In genomic region chrX:1448793-1449580, GRCh38 we compare ENCODE assay signal across 14 cellular contexts. TPM values are rescaled to one million over a fixed set of nuclear protein-coding genes. Genes with fewer than 3 reads are reported as not detected.
A peak's percentile ranks its signal among the peaks of the same experiment; 100 is the strongest.
DNase-seq lines count a peak whose midpoint lies in the region; ATAC-seq and TF ChIP-seq lines count a peak whose summit lies in the region.
"Had no signal": no experiment of that assay in that cellular context is flagged by ENCODE, and none has a peak within 500 bp of the region (broad histone marks: within the 10 kb centered on the region; RNA-seq: fewer than 3 reads in every experiment).

No MANE protein-coding gene starts in this region.

- H3K36me3 Mint-ChIP-seq in CD4-positive, CD25-positive, alpha-beta regulatory T cell, result peaks cover 38% of the 10 kb centered on the region
- H3K36me3 Mint-ChIP-seq in H9 (ENCODE audit: insufficient read depth in 1 of 3, low read depth in 3 of 3) (peaks cover 57 to 63% (median 59%) of the 10 kb centered on the region in 3 experiments), T-cell (peaks cover 45% of the 10 kb centered on the region)
- H3K36me3 Mint-ChIP-seq in dendritic cell treated with granulocyte-macrophage colony-stimulating factor and Interleukin-4, amounts not matched to agents 40 ng/mL and 50 ng/mL, for 4 days (ENCODE audit: low read depth), result peaks cover 64% of the 10 kb centered on the region

- H3K23me2 ChIP-seq in H9 (ENCODE audit: insufficient read length, low read depth, low read length, poor library complexity, severe bottlenecking), result no peaks in the 10 kb centered on the region

- TF ChIP-seq CTCF in H9 (conservative IDR thresholded peaks at IDR 0.05) (no peak), osteoblast (IDR thresholded peaks at IDR 0.05; ENCODE audit: extremely low read depth, low read depth, low read length) (no peak)

- no peak overlapping the region for H3K4ac ChIP-seq in H9 (ENCODE audit: low read depth, low read length)

- no peak for DNase-seq in CD4-positive, CD25-positive, alpha-beta regulatory T cell
- DNase-seq in H9 (peak; percentile 20), osteoblast (ENCODE audit: insufficient read length, low spot score, missing footprints) (peak; percentile 36), NCI-H2227 treated with DMSO at 0.1 percent for 48 hours (lab: John Stamatoyannopoulos, UW) (no peak), T-cell (no peak)
- DNase-seq: effector memory CD4-positive, alpha-beta T cell; HCEC 1CT; NCI-H187; NCI-H774; stimulated activated CD4-positive, alpha-beta T cell treated with anti-CD3 and anti-CD28 coated beads, Interleukin-4, amount 100 ng/mL, for 1 hour; T1000 had no signal

- peaks cover 10 to 35% (median 16%) of the 10 kb centered on the region in 4 donors for H3K4me1 Mint-ChIP-seq in CD4-positive, CD25-positive, alpha-beta regulatory T cell
- H3K4me1 Mint-ChIP-seq in H9, result 0 out of 4 replicates have a peak, but pooled peaks cover 0 to 2% of the 10 kb centered on the region in 2 experiments
- H3K4me1 Mint-ChIP-seq in dendritic cell treated with granulocyte-macrophage colony-stimulating factor and Interleukin-4, amounts not matched to agents 40 ng/mL and 50 ng/mL, for 4 days (ENCODE audit: low read depth), result peaks cover 39% of the 10 kb centered on the region
- peaks cover 12 to 26% (median 24%) of the 10 kb centered on the region in 3 donors for H3K4me1 Mint-ChIP-seq in T-cell

- H3K4me1 ChIP-seq in CD4-positive, CD25-positive, alpha-beta regulatory T cell (ENCODE audit: control insufficient read depth, insufficient read depth, low read length, poor library complexity, severe bottlenecking), result peaks cover 23% of the 10 kb centered on the region
- no peaks in the 10 kb centered on the region for H3K4me1 ChIP-seq in H9 (ENCODE audit: insufficient read depth, low read length)
- H3K4me1 ChIP-seq in osteoblast (ENCODE audit: insufficient read depth, low read length), result no peaks in the 10 kb centered on the region

- no peak overlapping the region for H2BK15ac ChIP-seq in H9 (ENCODE audit: low read depth, low read length)

- H3K18ac ChIP-seq in H9 (ENCODE audit: insufficient read length, low read depth, low read length), result no peak overlapping the region

- no peak overlapping the region for H2AFZ ChIP-seq in H9 (ENCODE audit: low read length)
- no peak overlapping the region for H2AFZ ChIP-seq in osteoblast (ENCODE audit: low read length)

- no peak overlapping the region for H2BK20ac ChIP-seq in H9 (ENCODE audit: low read depth, low read length, poor library complexity, severe bottlenecking)

- H3K4me2 ChIP-seq in H9 (ENCODE audit: insufficient read depth, insufficient read length, low read length), result no peak overlapping the region
- H3K4me2 ChIP-seq in osteoblast (ENCODE audit: insufficient read depth, low read length), result no peak overlapping the region

- H4K20me1 ChIP-seq in H9 (ENCODE audit: control insufficient read depth, insufficient read depth, insufficient read length), result no peaks in the 10 kb centered on the region
- H4K20me1 ChIP-seq in osteoblast (ENCODE audit: insufficient read depth, low read length), result peaks cover 9% of the 10 kb centered on the region

- intact Hi-C loops in dendritic cell treated with granulocyte-macrophage colony-stimulating factor and Interleukin-4, amounts not matched to agents 40 ng/mL and 50 ng/mL, for 4 days (cut with micrococcal nuclease), result no loop called here

- peaks cover 11% of the 10 kb centered on the region for H3K79me1 ChIP-seq in H9 (ENCODE audit: insufficient read depth, low read depth, low read length, poor library complexity, severe bottlenecking)

- peaks cover 4% of the 10 kb centered on the region for H3K27me3 Mint-ChIP-seq in CD4-positive, CD25-positive, alpha-beta regulatory T cell
- no peaks in the 10 kb centered on the region; the same call in none of the 2 replicates for H3K27me3 Mint-ChIP-seq in H9 (ENCODE audit: low read depth)
- H3K27me3 Mint-ChIP-seq in dendritic cell treated with granulocyte-macrophage colony-stimulating factor and Interleukin-4, amounts not matched to agents 40 ng/mL and 50 ng/mL, for 4 days, result no peaks in the 10 kb centered on the region
- H3K27me3 Mint-ChIP-seq in T-cell, result no peaks in the 10 kb centered on the region
- H3K27me3 Mint-ChIP-seq: stimulated activated naive CD8-positive, alpha-beta T cell treated with anti-CD3 and anti-CD28 coated beads, Interleukin-15, Interleukin-2, amounts not matched to agents 100 ng/mL and 50 ng/mL, for 24 hours had no signal

- H2BK12ac ChIP-seq in H9 (ENCODE audit: insufficient read length, low read depth, low read length), result no peak overlapping the region

- no peak for ATAC-seq in CD4-positive, CD25-positive, alpha-beta regulatory T cell (ENCODE audit: low read depth in 2 of 2)
- ATAC-seq in T-cell (replicated peaks in 1 of 4) (no peak), HG02840 (IDR thresholded peaks at IDR 0.05; ENCODE audit: low FRiP score, unreplicated experiment) (no peak)

- no peak overlapping the region for H3K14ac ChIP-seq in H9 (ENCODE audit: insufficient read depth, low read length)

- no peak overlapping the region for H2BK5ac ChIP-seq in H9 (ENCODE audit: insufficient read length, low read length)

- no peak overlapping the region for H4K91ac ChIP-seq in H9 (ENCODE audit: insufficient read length, low read depth, low read length)

- H3K4me3 ChIP-seq in CD4-positive, CD25-positive, alpha-beta regulatory T cell (ENCODE audit: low read depth, low read length), result no peak overlapping the region
- H3K4me3 ChIP-seq in osteoblast (ENCODE audit: insufficient read depth, low read length), result no peak overlapping the region

- no CpG with 5 or more reads among the region's 12 CpGs for WGBS in H9 (ENCODE audit: extremely low coverage, insufficient read length, low lambda C conversion rate)

- H3K27ac ChIP-seq in CD4-positive, CD25-positive, alpha-beta regulatory T cell (ENCODE audit: insufficient read depth, low read length, poor library complexity, severe bottlenecking), result no peak overlapping the region
- H3K27ac ChIP-seq in H9 (ENCODE audit: insufficient read length, low read depth, low read length) (no peak overlapping the region), osteoblast (ENCODE audit: low read depth, low read length) (no peak overlapping the region)

- no peak overlapping the region for H3K9ac ChIP-seq in H9 (ENCODE audit: extremely low read depth, insufficient read length, low read length)

- H3K27me3 ChIP-seq in CD4-positive, CD25-positive, alpha-beta regulatory T cell (ENCODE audit: control insufficient read depth, insufficient read depth, low read length), result no peaks in the 10 kb centered on the region
- H3K27me3 ChIP-seq in H9 (ENCODE audit: insufficient read depth, low read length), result no peaks in the 10 kb centered on the region
- no peaks in the 10 kb centered on the region for H3K27me3 ChIP-seq in osteoblast (ENCODE audit: insufficient read depth, low read length)

- no peak overlapping the region for H4K8ac ChIP-seq in H9 (replicated peaks; ENCODE audit: insufficient read length, low read depth, low read length)

- POLR2A ChIA-PET in T-cell (lab: Charles Lee), result no interaction called here

- no peak overlapping the region for H2AK5ac ChIP-seq in H9 (ENCODE audit: insufficient read length, low read length)

- CTCF ChIA-PET in T-cell (lab: Charles Lee), result no interaction called here

- H3K36me3 ChIP-seq in CD4-positive, CD25-positive, alpha-beta regulatory T cell (ENCODE audit: control insufficient read depth, insufficient read depth, low read length), result no peaks in the 10 kb centered on the region
- peaks cover 5% of the 10 kb centered on the region for H3K36me3 ChIP-seq in osteoblast (ENCODE audit: insufficient read depth, low read length)

- H2BK120ac ChIP-seq in H9 (ENCODE audit: low read depth, low read length, poor library complexity, severe bottlenecking), result no peak overlapping the region

- peaks cover 27% of the 10 kb centered on the region; the same call in 1 of the 2 replicates for H3K79me2 ChIP-seq in H9 (ENCODE audit: insufficient read depth, low read length)
- H3K79me2 ChIP-seq in osteoblast (ENCODE audit: insufficient read depth, low read length), result peaks cover 62% of the 10 kb centered on the region

- peak overlapping the region in 2 of 3 donors; percentile 12 to 19 for H3K27ac Mint-ChIP-seq in CD4-positive, CD25-positive, alpha-beta regulatory T cell
- H3K27ac Mint-ChIP-seq in H9 (no peak overlapping the region), T-cell (peak overlapping the region in 1 of 2 donors; percentile 49)
- H3K27ac Mint-ChIP-seq in dendritic cell treated with granulocyte-macrophage colony-stimulating factor and Interleukin-4, amounts not matched to agents 40 ng/mL and 50 ng/mL, for 4 days, result peak overlapping the region; percentile 5

- H4K5ac ChIP-seq in H9 (ENCODE audit: insufficient read length, low read depth, low read length), result no peak overlapping the region

- peak overlapping the region in 2 of 4 donors; percentile 6 to 88 for H3K4me3 Mint-ChIP-seq in CD4-positive, CD25-positive, alpha-beta regulatory T cell
- no peak overlapping the region for H3K4me3 Mint-ChIP-seq in H9
- no peak overlapping the region for H3K4me3 Mint-ChIP-seq in dendritic cell treated with granulocyte-macrophage colony-stimulating factor and Interleukin-4, amounts not matched to agents 40 ng/mL and 50 ng/mL, for 4 days
- no peak overlapping the region for H3K4me3 Mint-ChIP-seq in T-cell
- H3K4me3 Mint-ChIP-seq: stimulated activated naive CD8-positive, alpha-beta T cell treated with anti-CD3 and anti-CD28 coated beads, Interleukin-15, Interleukin-2, amounts not matched to agents 100 ng/mL and 50 ng/mL, for 24 hours had no signal

- H3K9me3 Mint-ChIP-seq in CD4-positive, CD25-positive, alpha-beta regulatory T cell, result peaks cover 0 to 22% (median 7%) of the 10 kb centered on the region in 7 donors
- peaks cover 46 to 47% of the 10 kb centered on the region in 2 experiments for H3K9me3 Mint-ChIP-seq in H9
- H3K9me3 Mint-ChIP-seq in dendritic cell treated with granulocyte-macrophage colony-stimulating factor and Interleukin-4, amounts not matched to agents 40 ng/mL and 50 ng/mL, for 4 days, result peaks cover 38% of the 10 kb centered on the region
- peaks cover 15 to 27% (median 19%) of the 10 kb centered on the region in 3 donors for H3K9me3 Mint-ChIP-seq in T-cell

- H3K23ac ChIP-seq in H9 (ENCODE audit: insufficient read length, low read depth, low read length), result no peak overlapping the region

- no peak overlapping the region for H3T11ph ChIP-seq in H9 (ENCODE audit: low read length)

- H3K9me3 ChIP-seq in CD4-positive, CD25-positive, alpha-beta regulatory T cell (ENCODE audit: control insufficient read depth in 2 of 2, low read length in 2 of 2), result peaks cover 0 to 4% of the 10 kb centered on the region in 2 experiments
- peaks cover 13% of the 10 kb centered on the region for H3K9me3 ChIP-seq in H9 (ENCODE audit: control insufficient read depth, low read depth, low read length)
- no peaks in the 10 kb centered on the region for H3K9me3 ChIP-seq in osteoblast (ENCODE audit: low read depth, low read length)

- H3K56ac ChIP-seq in H9 (ENCODE audit: insufficient read length, low read depth, low read length), result no peak overlapping the region

RNA-seq across cellular contexts. Expression of gene ASMTL, which starts 3.7 kb away (rescaled TPM):
- total RNA-seq in CD4-positive, CD25-positive, alpha-beta regulatory T cell, result 47.7 TPM
- polyA plus RNA-seq in CD4-positive, CD25-positive, alpha-beta regulatory T cell, result 10 to 100 TPM; 32.1 to 50.1 (median 41.0) TPM
- total RNA-seq in H9 (2021), result 59.8 and 64.2 TPM in 2 replicates
- 22.4 and 24.6 TPM in 2 replicates for total RNA-seq in osteoblast
- total RNA-seq in T-cell, result 10 to 100 TPM; 44.9 to 48.8 (median 45.4) TPM

RNA-seq across cellular contexts. Expression of gene SLC25A6, which starts 57.1 kb away (rescaled TPM):
- total RNA-seq in CD4-positive, CD25-positive, alpha-beta regulatory T cell, result 277 TPM
- polyA plus RNA-seq in CD4-positive, CD25-positive, alpha-beta regulatory T cell, result 100 to 1,000 TPM; 388 to 535 (median 492) TPM
- 553 and 558 TPM in 2 replicates for total RNA-seq in H9 (2021)
- 182 and 203 TPM in 2 replicates for total RNA-seq in osteoblast
- total RNA-seq in T-cell, result 100 to 1,000 TPM; 293 to 355 (median 334) TPM

Comparison
In these comparisons a context has a peak if more than half of its experiments do, and no peak if none do; other contexts are left out.
1. DNase-seq: peak in H9 (single experiment) and osteoblast (single experiment); none in CD4-positive, CD25-positive, alpha-beta regulatory T cell (0 of 3), NCI-H2227 treated with DMSO at 0.1 percent for 48 hours (single experiment) and T-cell (0 of 34).
2. H3K27ac Mint-ChIP-seq: peak in CD4-positive, CD25-positive, alpha-beta regulatory T cell (2 of 3) and dendritic cell treated with granulocyte-macrophage colony-stimulating factor and Interleukin-4, amounts not matched to agents 40 ng/mL and 50 ng/mL, for 4 days (single experiment); none in H9 (0 of 3).